Comparison of ENCODE assay signal across 9 cellular contexts in genomic region chr1:201481004-201481380, GRCh38. TPM values are rescaled to one million over a fixed set of nuclear protein-coding genes. Genes with fewer than 3 reads are reported as not detected.
DNase-seq lines count a peak whose midpoint lies in the region; FAIRE-seq and TF ChIP-seq lines count a peak whose summit lies in the region.
"Had no signal": no experiment of that assay in that cellular context is flagged by ENCODE, and none has a peak within 500 bp of the region (broad histone marks: within the 10 kb centered on the region; RNA-seq: fewer than 3 reads in every experiment).

No MANE protein-coding gene starts in this region.

- peaks cover 2% of the 10 kb centered on the region for H3K79me2 ChIP-seq in endothelial cell of umbilical vein (ENCODE audit: control insufficient read depth, insufficient read depth, low read length)

- TF ChIP-seq CTCF in C4-2B (conservative IDR thresholded peaks at IDR 0.05) (no peak), endothelial cell of umbilical vein (IDR thresholded peaks at IDR 0.05; ENCODE audit: extremely low read depth in 1 of 2, insufficient read depth in 1 of 2, low read depth in 1 of 2, low read length in 2 of 2) (no peak), nephron progenitor cell (IDR thresholded peaks at IDR 0.05) (no peak)

- intact Hi-C loops in endothelial cell of umbilical vein (cut with micrococcal nuclease): loop anchor here (5.0 kb wide), 1 partner anchor 76 kb away; no protein-coding TSS in a partner anchor

- H3K36me3 Mint-ChIP-seq in nephron progenitor cell (ENCODE audit: low read depth): no peaks in the 10 kb centered on the region

- peak overlapping the region; percentile 74 for H3K4me3 Mint-ChIP-seq in nephron progenitor cell

- H3K9me3 ChIP-seq in NT2/D1 (ENCODE audit: insufficient read depth, low read length) (no peaks in the 10 kb centered on the region), endothelial cell of umbilical vein (replicated peaks; ENCODE audit: control insufficient read depth, insufficient read depth, low read length) (no peaks in the 10 kb centered on the region)

- in situ Hi-C loops in KBM-7 (cut with MboI; ENCODE audit: low pct_unique_long_range_greater_than_20kb, low sequenced_read_pairs): no loop called here

- no peaks in the 10 kb centered on the region for H3K9me3 Mint-ChIP-seq in nephron progenitor cell

- dilution Hi-C loops in endothelial cell of umbilical vein (cut with MboI; ENCODE audit: extremely low pct_ligation_motif_present, low sequenced_read_pairs): no loop called here

- no peak for TF ChIP-seq POLR2A in endothelial cell of umbilical vein (IDR thresholded peaks at IDR 0.05; ENCODE audit: low read depth, low read length)

- no peak for DNase-seq in NT2/D1 (ENCODE audit: low read depth, low spot score)
- no peak for DNase-seq in endothelial cell of umbilical vein (ENCODE audit: low read depth, low spot score)
- no peak for DNase-seq in nephron progenitor cell
- DNase-seq in kidney glomerular epithelial cell (lab: John Stamatoyannopoulos, UW): no peak
- DNase-seq in NCI-H1092 (lab: John Stamatoyannopoulos, UW): no peak
- no peak for DNase-seq in KBM-7
- DNase-seq in NCI-H1436 treated with DMSO at 0.1 percent for 48 hours (lab: John Stamatoyannopoulos, UW): no peak

- CTCF ChIA-PET in endothelial cell of umbilical vein (lab: Charles Lee): interaction anchor here (0.9 to 28.3 kb wide), 20 partner anchors 10 to 234 kb away, joined by 3 to 1317 read pairs (median 8); partner anchors contain the start of genes CSRP1 and PHLDA3

- H3K9ac ChIP-seq in NT2/D1 (ENCODE audit: insufficient read length, low read depth) (peak overlapping the region; percentile 76), endothelial cell of umbilical vein (replicated peaks; ENCODE audit: extremely low read depth, insufficient read depth, low read length) (no peak overlapping the region)

- H3K4me3 ChIP-seq in NT2/D1 (ENCODE audit: insufficient read length, low read depth) (peak overlapping the region; percentile 47), endothelial cell of umbilical vein (replicated peaks in 1 of 3; ENCODE audit: insufficient read depth in 1 of 3, low read depth in 1 of 3, low read length in 3 of 3) (peak overlapping the region in 1 of 3 experiments; percentile 19)

- POLR2A ChIA-PET in endothelial cell of umbilical vein (lab: Charles Lee): interaction anchor here (1.1 to 2.8 kb wide), 6 partner anchors 9 to 32 kb away, joined by 3 to 30 read pairs (median 6); partner anchors contain the start of genes CSRP1 and PHLDA3

- peaks cover 8% of the 10 kb centered on the region for H3K4me1 ChIP-seq in NT2/D1 (ENCODE audit: insufficient read depth, insufficient read length)
- peaks cover 16% of the 10 kb centered on the region for H3K4me1 ChIP-seq in endothelial cell of umbilical vein (ENCODE audit: control insufficient read depth, extremely low read depth, insufficient read depth, low read length)

- no peak for FAIRE-seq in endothelial cell of umbilical vein (lab: Jason Lieb, UNC)

- peaks cover 12% of the 10 kb centered on the region for H3K27me3 ChIP-seq in NT2/D1 (ENCODE audit: insufficient read depth, insufficient read length)
- peaks cover under 1 to 4% of the 10 kb centered on the region in 2 experiments for H3K27me3 ChIP-seq in endothelial cell of umbilical vein (ENCODE audit: control insufficient read depth in 2 of 2, insufficient read depth in 2 of 2, low read length in 2 of 2)

- peak overlapping the region; percentile 17 for H2AFZ ChIP-seq in endothelial cell of umbilical vein (ENCODE audit: low read depth, low read length)

- H4K20me1 ChIP-seq in endothelial cell of umbilical vein (replicated peaks; ENCODE audit: control insufficient read depth, extremely low read depth, insufficient read depth, low read length): no peaks in the 10 kb centered on the region

- H3K4me1 Mint-ChIP-seq in nephron progenitor cell: peaks cover 47% of the 10 kb centered on the region

- peaks cover 70% of the 10 kb centered on the region for H3K27me3 Mint-ChIP-seq in nephron progenitor cell (ENCODE audit: low read depth, poor library complexity)

- no peak overlapping the region for H3K27ac Mint-ChIP-seq in nephron progenitor cell

- peak overlapping the region; percentile 52 for H3K4me2 ChIP-seq in endothelial cell of umbilical vein (ENCODE audit: insufficient read depth, low read length)

- H3K9me1 ChIP-seq in endothelial cell of umbilical vein (replicated peaks; ENCODE audit: control insufficient read depth, extremely low read depth, insufficient read depth, low read length): no peaks in the 10 kb centered on the region

- peaks cover 6% of the 10 kb centered on the region for H3K36me3 ChIP-seq in NT2/D1 (ENCODE audit: insufficient read depth, insufficient read length, low read length)
- peaks cover 9 to 16% of the 10 kb centered on the region in 2 experiments for H3K36me3 ChIP-seq in endothelial cell of umbilical vein (ENCODE audit: control insufficient read depth in 2 of 2, extremely low read depth in 1 of 2, insufficient read depth in 2 of 2, low read length in 2 of 2)

- H3K27ac ChIP-seq in C4-2B: peak overlapping the region; percentile 16; the same call in 1 of the 2 replicates
- no peak overlapping the region for H3K27ac ChIP-seq in endothelial cell of umbilical vein (ENCODE audit: insufficient read depth, low read depth, low read length)

- BruUV-seq in endothelial cell of umbilical vein (replicated peaks; lab: Mats Ljungman, UMichigan): no TSS peak

TF ChIP-seq in endothelial cell of umbilical vein, 7 proteins besides CTCF, POLR2A, EP300 and RAD21:
- TF ChIP-seq POLR2AphosphoS5 (IDR thresholded peaks at IDR 0.05; ENCODE audit: insufficient read depth, low read depth, low read length) (no peak), JUN (IDR thresholded peaks at IDR 0.05; ENCODE audit: borderline replicate concordance, insufficient read depth, insufficient read length, low read depth) (no peak), EZH2 (IDR thresholded peaks at IDR 0.05; ENCODE audit: borderline replicate concordance, low read depth, low read length, severe bottlenecking) (no peak), GATA2 (IDR thresholded peaks at IDR 0.05; ENCODE audit: insufficient read depth, insufficient read length, low read depth, low read length) (no peak), FOS (IDR thresholded peaks at IDR 0.05; ENCODE audit: borderline replicate concordance, insufficient read depth, low read length) (no peak), MYC (IDR thresholded peaks at IDR 0.05; ENCODE audit: low read depth, low read length) (no peak)
- TF ChIP-seq, protein P1, sequence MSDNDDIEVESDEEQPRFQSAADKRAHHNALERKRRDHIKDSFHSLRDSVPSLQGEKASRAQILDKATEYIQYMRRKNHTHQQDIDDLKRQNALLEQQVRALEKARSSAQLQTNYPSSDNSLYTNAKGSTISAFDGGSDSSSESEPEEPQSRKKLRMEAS (IDR thresholded peaks at IDR 0.05; ENCODE audit: insufficient read depth, insufficient read length): no peak

RNA-seq across cellular contexts. Expression of gene PHLDA3, which starts 12.0 kb away (rescaled TPM):
- 29.5 and 35.6 TPM in 2 replicates for total RNA-seq in endothelial cell of umbilical vein
- polyA plus RNA-seq in endothelial cell of umbilical vein: 21.4 and 24.4 TPM in 2 replicates
- 14.4 and 26.7 TPM in 2 replicates for polyA plus RNA-seq in endothelial cell of umbilical vein (2011; cell fraction: cytosol; rRNA removed)
- 9.6 and 10.4 TPM in 2 replicates for polyA plus RNA-seq in endothelial cell of umbilical vein (2011; cell fraction: nucleus; rRNA removed)
- polyA plus RNA-seq in endothelial cell of umbilical vein (2012): 21.0 and 23.4 TPM in 2 replicates
- 7.8 and 8.0 TPM in 2 replicates for polyA minus RNA-seq in endothelial cell of umbilical vein
- polyA minus RNA-seq in endothelial cell of umbilical vein (2011; cell fraction: cytosol; rRNA and poly(A)+ RNA removed): 19.4 TPM
- polyA minus RNA-seq in endothelial cell of umbilical vein (2011; cell fraction: nucleus; rRNA and poly(A)+ RNA removed): 3.2 and 8.5 TPM in 2 replicates

RNA-seq across cellular contexts. Expression of gene CSRP1, which starts 25.9 kb away (rescaled TPM):
- 332 and 393 TPM in 2 replicates for total RNA-seq in endothelial cell of umbilical vein
- polyA plus RNA-seq in endothelial cell of umbilical vein: 510 and 560 TPM in 2 replicates
- 538 and 578 TPM in 2 replicates for polyA plus RNA-seq in endothelial cell of umbilical vein (2011; cell fraction: cytosol; rRNA removed)
- polyA plus RNA-seq in endothelial cell of umbilical vein (2011; cell fraction: nucleus; rRNA removed): 426 and 474 TPM in 2 replicates
- 291 and 393 TPM in 2 replicates for polyA plus RNA-seq in endothelial cell of umbilical vein (2012)
- polyA minus RNA-seq in endothelial cell of umbilical vein: 360 and 393 TPM in 2 replicates
- polyA minus RNA-seq in endothelial cell of umbilical vein (2011; cell fraction: cytosol; rRNA and poly(A)+ RNA removed): 93.8 TPM
- 111 and 143 TPM in 2 replicates for polyA minus RNA-seq in endothelial cell of umbilical vein (2011; cell fraction: nucleus; rRNA and poly(A)+ RNA removed)

RNA-seq across cellular contexts. Expression of gene NAV1, which starts 57.9 kb away (rescaled TPM):
- total RNA-seq in endothelial cell of umbilical vein: 136 and 138 TPM in 2 replicates
- 16.3 and 19.9 TPM in 2 replicates for polyA plus RNA-seq in endothelial cell of umbilical vein
- 27.2 and 31.1 TPM in 2 replicates for polyA plus RNA-seq in endothelial cell of umbilical vein (2011; cell fraction: cytosol; rRNA removed)
- polyA plus RNA-seq in endothelial cell of umbilical vein (2011; cell fraction: nucleus; rRNA removed): 58.6 and 65.0 TPM in 2 replicates
- 73.9 and 86.9 TPM in 2 replicates for polyA plus RNA-seq in endothelial cell of umbilical vein (2012)
- polyA minus RNA-seq in endothelial cell of umbilical vein: 45.0 and 46.8 TPM in 2 replicates
- polyA minus RNA-seq in endothelial cell of umbilical vein (2011; cell fraction: cytosol; rRNA and poly(A)+ RNA removed): 0.31 TPM
- 83.9 and 99.0 TPM in 2 replicates for polyA minus RNA-seq in endothelial cell of umbilical vein (2011; cell fraction: nucleus; rRNA and poly(A)+ RNA removed)

RNA-seq across cellular contexts. Expression of gene TNNI1, which starts 59.5 kb away (rescaled TPM):
- not detected in 2 replicates for total RNA-seq in endothelial cell of umbilical vein
- polyA plus RNA-seq in endothelial cell of umbilical vein: not detected in 2 replicates
- polyA plus RNA-seq in endothelial cell of umbilical vein (2011; cell fraction: cytosol; rRNA removed): not detected in 2 replicates
- polyA plus RNA-seq in endothelial cell of umbilical vein (2011; cell fraction: nucleus; rRNA removed): not detected in 2 replicates
- not detected in 2 replicates for polyA plus RNA-seq in endothelial cell of umbilical vein (2012)
- polyA minus RNA-seq in endothelial cell of umbilical vein: not detected in 2 replicates
- polyA minus RNA-seq in endothelial cell of umbilical vein (2011; cell fraction: cytosol; rRNA and poly(A)+ RNA removed): not detected
- polyA minus RNA-seq in endothelial cell of umbilical vein (2011; cell fraction: nucleus; rRNA and poly(A)+ RNA removed): not detected in 2 replicates
- total RNA-seq: renal cortical epithelial cell had no signal
